In genomic region chr7:2800220-2800922, GRCh38 we compare ENCODE assay signal across 2 cellular contexts.
TF ChIP-seq lines count a peak whose summit lies in the region.

No MANE protein-coding gene starts in this region.

TF ChIP-seq in HepG2, 621 proteins besides CTCF, POLR2A, EP300 and RAD21:
- TF ChIP-seq KAT7 (CRISPR knock-in tag; IDR thresholded peaks at IDR 0.05; ENCODE audit: borderline replicate concordance) (no peak), ZBTB43 (CRISPR knock-in tag; conservative IDR thresholded peaks at IDR 0.05) (no peak), ELF3 (CRISPR knock-in tag; IDR thresholded peaks at IDR 0.05) (no peak), TBX3 (IDR thresholded peaks at IDR 0.05; ENCODE audit: borderline replicate concordance) (no peak), ZNF747 (CRISPR knock-in tag; IDR thresholded peaks at IDR 0.05; ENCODE audit: borderline replicate concordance) (no peak), REPIN1 (CRISPR knock-in tag; IDR thresholded peaks at IDR 0.05; ENCODE audit: borderline replicate concordance, low read depth) (no peak), TRAFD1 (CRISPR knock-in tag; IDR thresholded peaks at IDR 0.05; ENCODE audit: borderline replicate concordance) (no peak), HNRNPH1 (optimal IDR thresholded peaks at IDR 0.05; ENCODE audit: low read depth, low read length) (no peak), CCAR2 (optimal IDR thresholded peaks at IDR 0.05; ENCODE audit: low read depth, low read length) (no peak), BCL6 (CRISPR knock-in tag; IDR thresholded peaks at IDR 0.05) (no peak)
- TF ChIP-seq, protein P1, sequence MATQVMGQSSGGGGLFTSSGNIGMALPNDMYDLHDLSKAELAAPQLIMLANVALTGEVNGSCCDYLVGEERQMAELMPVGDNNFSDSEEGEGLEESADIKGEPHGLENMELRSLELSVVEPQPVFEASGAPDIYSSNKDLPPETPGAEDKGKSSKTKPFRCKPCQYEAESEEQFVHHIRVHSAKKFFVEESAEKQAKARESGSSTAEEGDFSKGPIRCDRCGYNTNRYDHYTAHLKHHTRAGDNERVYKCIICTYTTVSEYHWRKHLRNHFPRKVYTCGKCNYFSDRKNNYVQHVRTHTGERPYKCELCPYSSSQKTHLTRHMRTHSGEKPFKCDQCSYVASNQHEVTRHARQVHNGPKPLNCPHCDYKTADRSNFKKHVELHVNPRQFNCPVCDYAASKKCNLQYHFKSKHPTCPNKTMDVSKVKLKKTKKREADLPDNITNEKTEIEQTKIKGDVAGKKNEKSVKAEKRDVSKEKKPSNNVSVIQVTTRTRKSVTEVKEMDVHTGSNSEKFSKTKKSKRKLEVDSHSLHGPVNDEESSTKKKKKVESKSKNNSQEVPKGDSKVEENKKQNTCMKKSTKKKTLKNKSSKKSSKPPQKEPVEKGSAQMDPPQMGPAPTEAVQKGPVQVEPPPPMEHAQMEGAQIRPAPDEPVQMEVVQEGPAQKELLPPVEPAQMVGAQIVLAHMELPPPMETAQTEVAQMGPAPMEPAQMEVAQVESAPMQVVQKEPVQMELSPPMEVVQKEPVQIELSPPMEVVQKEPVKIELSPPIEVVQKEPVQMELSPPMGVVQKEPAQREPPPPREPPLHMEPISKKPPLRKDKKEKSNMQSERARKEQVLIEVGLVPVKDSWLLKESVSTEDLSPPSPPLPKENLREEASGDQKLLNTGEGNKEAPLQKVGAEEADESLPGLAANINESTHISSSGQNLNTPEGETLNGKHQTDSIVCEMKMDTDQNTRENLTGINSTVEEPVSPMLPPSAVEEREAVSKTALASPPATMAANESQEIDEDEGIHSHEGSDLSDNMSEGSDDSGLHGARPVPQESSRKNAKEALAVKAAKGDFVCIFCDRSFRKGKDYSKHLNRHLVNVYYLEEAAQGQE (IDR thresholded peaks at IDR 0.05; ENCODE audit: borderline replicate concordance in 1 of 2, low read depth in 1 of 2, low read length in 2 of 2), result no peak

TF ChIP-seq in GM12878, 131 proteins besides CTCF, POLR2A, EP300 and RAD21:
- TF ChIP-seq, protein P2, sequence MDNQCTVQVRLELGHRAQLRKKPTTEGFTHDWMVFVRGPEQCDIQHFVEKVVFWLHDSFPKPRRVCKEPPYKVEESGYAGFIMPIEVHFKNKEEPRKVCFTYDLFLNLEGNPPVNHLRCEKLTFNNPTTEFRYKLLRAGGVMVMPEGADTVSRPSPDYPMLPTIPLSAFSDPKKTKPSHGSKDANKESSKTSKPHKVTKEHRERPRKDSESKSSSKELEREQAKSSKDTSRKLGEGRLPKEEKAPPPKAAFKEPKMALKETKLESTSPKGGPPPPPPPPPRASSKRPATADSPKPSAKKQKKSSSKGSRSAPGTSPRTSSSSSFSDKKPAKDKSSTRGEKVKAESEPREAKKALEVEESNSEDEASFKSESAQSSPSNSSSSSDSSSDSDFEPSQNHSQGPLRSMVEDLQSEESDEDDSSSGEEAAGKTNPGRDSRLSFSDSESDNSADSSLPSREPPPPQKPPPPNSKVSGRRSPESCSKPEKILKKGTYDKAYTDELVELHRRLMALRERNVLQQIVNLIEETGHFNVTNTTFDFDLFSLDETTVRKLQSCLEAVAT (IDR thresholded peaks at IDR 0.05), result 0 out of 2 replicates have a peak, but pooled peaks have one; percentile 18
- TF ChIP-seq RUNX3 (IDR thresholded peaks at IDR 0.05; ENCODE audit: low read length) (peak; percentile 32), SMAD1 (IDR thresholded peaks at IDR 0.05; ENCODE audit: low read depth, partially characterized antibody) (no peak), LARP7 (IDR thresholded peaks at IDR 0.05) (no peak)
